Comparison of ENCODE assay signal across 8 cellular contexts in the genomic region with DNA sequence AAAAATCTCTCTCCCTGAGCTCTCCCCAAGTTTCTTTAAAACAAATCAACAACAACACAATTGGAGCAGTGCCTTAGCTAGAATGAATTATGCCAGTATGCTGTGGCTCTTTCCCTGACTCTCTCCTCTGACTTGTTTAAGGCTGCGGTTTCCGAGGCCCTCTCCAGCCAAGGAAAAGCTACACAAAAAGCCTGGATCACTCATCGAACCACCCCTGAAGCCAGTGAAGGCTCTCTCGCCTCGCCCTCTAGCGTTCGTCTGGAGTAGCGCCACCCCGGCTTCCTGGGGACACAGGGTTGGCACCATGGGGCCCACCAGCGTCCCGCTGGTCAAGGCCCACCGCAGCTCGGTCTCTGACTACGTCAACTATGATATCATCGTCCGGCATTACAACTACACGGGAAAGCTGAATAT. TPM values are rescaled to one million over a fixed set of nuclear protein-coding genes. Genes with fewer than 3 reads are reported as not detected.
DNase-seq lines count a peak whose midpoint lies in the region; ATAC-seq and TF ChIP-seq lines count a peak whose summit lies in the region.

No MANE protein-coding gene starts in this region.

- peak; percentile 33 for DNase-seq in SIG-M5 treated with dmso at 0.1 percent for 504 hours (lab: John Stamatoyannopoulos, UW; ENCODE audit: unreplicated experiment)
- no peak for DNase-seq in SIG-M5 (lab: John Stamatoyannopoulos, UW)
- peak; percentile 92 for DNase-seq in PC-3
- peak; percentile 94 to 95 for DNase-seq in activated T-cell treated with anti-CD3 and anti-CD28 coated beads, Interleukin-2, amount 50 U/mL, for 72 hours
- peak; percentile 85 for DNase-seq in fibroblast of gingiva (ENCODE audit: low read depth)
- peak; percentile 63 to 92 (median 84) for DNase-seq in naive thymus-derived CD8-positive, alpha-beta T cell
- peak; percentile 73 to 82 for DNase-seq in stimulated activated CD8-positive, alpha-beta memory T cell treated with anti-CD3 and anti-CD28 coated beads, Interleukin-7, amount 100 ng/mL, for 4 hours (ENCODE audit: low read depth in 2 of 2)

- peaks cover 59% of the 10 kb centered on the region for H3K4me1 Mint-ChIP-seq in activated T-cell treated with anti-CD3 and anti-CD28 coated beads, Interleukin-2, amount 50 U/mL, for 72 hours (ENCODE audit: low read depth)
- peaks cover 37 to 72% (median 64%) of the 10 kb centered on the region in 4 donors for H3K4me1 Mint-ChIP-seq in naive thymus-derived CD8-positive, alpha-beta T cell

- peaks cover 49 to 62% of the 10 kb centered on the region in 2 donors for H3K36me3 Mint-ChIP-seq in activated T-cell treated with anti-CD3 and anti-CD28 coated beads, Interleukin-2, amount 50 U/mL, for 72 hours (ENCODE audit: insufficient read depth in 2 of 2)
- peaks cover 45 to 52% (median 46%) of the 10 kb centered on the region in 3 donors for H3K36me3 Mint-ChIP-seq in naive thymus-derived CD8-positive, alpha-beta T cell

- CTCF ChIA-PET in PC-3 (lab: Charles Lee): interaction anchor here (0.6 to 2.3 kb wide), 9 partner anchors 47 to 316 kb away, joined by 3 to 18 read pairs (median 3); no protein-coding TSS in a partner anchor

- no peak overlapping the region for H3K27ac ChIP-seq in PC-3 (ENCODE audit: low read length)

- no peaks in the 10 kb centered on the region for H3K9me3 Mint-ChIP-seq in activated T-cell treated with anti-CD3 and anti-CD28 coated beads, Interleukin-2, amount 50 U/mL, for 72 hours
- H3K9me3 Mint-ChIP-seq in naive thymus-derived CD8-positive, alpha-beta T cell: peaks cover 0 to 3% (median 0%) of the 10 kb centered on the region in 9 donors

- H3K9me2 ChIP-seq in PC-3 (replicated peaks; ENCODE audit: low read length): no peaks in the 10 kb centered on the region

- peak overlapping the region; percentile 98 for H3K27ac Mint-ChIP-seq in activated T-cell treated with anti-CD3 and anti-CD28 coated beads, Interleukin-2, amount 50 U/mL, for 72 hours
- peak overlapping the region; percentile 95 to 100 (median 99) for H3K27ac Mint-ChIP-seq in naive thymus-derived CD8-positive, alpha-beta T cell

- H3F3A ChIP-seq in PC-3 (ENCODE audit: low read length, unreplicated experiment): no peaks in the 10 kb centered on the region

- peak overlapping the region; percentile 97 for H3K4me3 Mint-ChIP-seq in activated T-cell treated with anti-CD3 and anti-CD28 coated beads, Interleukin-2, amount 50 U/mL, for 72 hours
- H3K4me3 Mint-ChIP-seq in naive thymus-derived CD8-positive, alpha-beta T cell: peak overlapping the region; percentile 92 to 100 (median 100)

- BruUV-seq in PC-3 (replicated peaks; lab: Mats Ljungman, UMichigan): no TSS peak

- H3K4me1 ChIP-seq in PC-3 (ENCODE audit: insufficient read depth, low read length): peaks cover 9% of the 10 kb centered on the region; the same call in 1 of the 2 replicates

- H3K79me2 ChIP-seq in PC-3 (ENCODE audit: low read length): no peaks in the 10 kb centered on the region

- peak overlapping the region; percentile 97 for H3K4me2 ChIP-seq in PC-3 (ENCODE audit: low read length)

- H3K27me3 Mint-ChIP-seq in activated T-cell treated with anti-CD3 and anti-CD28 coated beads, Interleukin-2, amount 50 U/mL, for 72 hours (ENCODE audit: low read depth): no peaks in the 10 kb centered on the region
- H3K27me3 Mint-ChIP-seq in naive thymus-derived CD8-positive, alpha-beta T cell: no peaks in the 10 kb centered on the region

- no peak overlapping the region for H3K9ac ChIP-seq in PC-3 (ENCODE audit: low read length)

- ATAC-seq in HG03521 (IDR thresholded peaks at IDR 0.05; ENCODE audit: unreplicated experiment) (peak; percentile 29), PC-3 (peak; percentile 62)
- ATAC-seq in activated T-cell treated with anti-CD3 and anti-CD28 coated beads, Interleukin-2, amount 50 U/mL, for 72 hours (replicated peaks in 1 of 2): peak; percentile 42 to 47
- peak; percentile 27 to 39 for ATAC-seq in naive thymus-derived CD8-positive, alpha-beta T cell

- no peaks in the 10 kb centered on the region for H3K36me3 ChIP-seq in PC-3 (ENCODE audit: low read depth, low read length)

- peak overlapping the region; percentile 62 for H3K4me3 ChIP-seq in PC-3 (ENCODE audit: low read length)

- H3K9me3 ChIP-seq in PC-3 (ENCODE audit: low read length): no peaks in the 10 kb centered on the region

- POLR2A ChIA-PET in PC-3 (lab: Charles Lee; ENCODE audit: unreplicated experiment): interaction anchor here (0.5 kb wide), 1 partner anchor 9 kb away, joined by 3 read pairs; no protein-coding TSS in a partner anchor
- POLR2A ChIA-PET in naive thymus-derived CD8-positive, alpha-beta T cell (lab: Charles Lee): interaction anchor here (0.5 to 9.9 kb wide), 29 partner anchors 11 to 344 kb away, joined by 3 to 240 read pairs (median 8); a partner anchor contains a TSS

- H4K20me1 ChIP-seq in PC-3 (ENCODE audit: low read length): no peaks in the 10 kb centered on the region

- no peak overlapping the region for H2AFZ ChIP-seq in PC-3 (ENCODE audit: low read length)

- intact Hi-C loops in PC-3 (cut with micrococcal nuclease): loop anchor here (1.0 to 5.0 kb wide), 7 partner anchors 50 to 317 kb away; a partner anchor contains a TSS

- TF ChIP-seq CTCF in PC-3 (conservative IDR thresholded peaks at IDR 0.05; ENCODE audit: low read depth, low read length): peak; percentile 95

- no peaks in the 10 kb centered on the region for H3K27me3 ChIP-seq in PC-3 (ENCODE audit: low read length)

RNA-seq across cellular contexts. Expression of a gene that starts 1.9 kb away (rescaled TPM):
- 2.1 TPM in 2 replicates for total RNA-seq in PC-3 (2014; rRNA removed)
- total RNA-seq in activated T-cell treated with anti-CD3 and anti-CD28 coated beads, Interleukin-2, amount 50 U/mL, for 72 hours: 100 to 1,000 TPM; 135 to 157 TPM
- 100 to 1,000 TPM; 286 to 292 TPM for total RNA-seq in naive thymus-derived CD8-positive, alpha-beta T cell
- polyA plus RNA-seq in naive thymus-derived CD8-positive, alpha-beta T cell: 100 to 1,000 TPM; 143 to 174 (median 155) TPM

Comparison
In these comparisons a context has a peak if more than half of its experiments do, and no peak if none do; other contexts are left out.
1. RNA of a gene that starts 1.9 kb away (total RNA-seq): 286 to 292 TPM in naive thymus-derived CD8-positive, alpha-beta T cell and 135 to 157 TPM in activated T-cell treated with anti-CD3 and anti-CD28 coated beads, Interleukin-2, amount 50 U/mL, for 72 hours; 2.1 TPM in PC-3; every median in the first group is over 10 times any median in the second.
2. Peak in every context shown above with its lines, with median percentiles within 50 percentile points of each other: ATAC-seq.